Comparison of ENCODE assay signal across 8 cellular contexts in genomic region chr22:24952837-24953293, GRCh38. TPM values are rescaled to one million over a fixed set of nuclear protein-coding genes. Genes with fewer than 3 reads are reported as not detected.
DNase-seq lines count a peak whose midpoint lies in the region; ATAC-seq and TF ChIP-seq lines count a peak whose summit lies in the region.

No MANE protein-coding gene starts in this region.

- CTCF ChIA-PET in CD8-positive, alpha-beta T cell (lab: Charles Lee) = interaction anchor here (1.1 to 7.2 kb wide), 2 partner anchors 10 to 96 kb away, joined by 3 to 40 read pairs; no protein-coding TSS in a partner anchor
- CTCF ChIA-PET in activated CD8-positive, alpha-beta T cell treated with anti-CD3 and anti-CD28 coated beads for 36 hours (lab: Charles Lee) = interaction anchor here (0.9 to 12.1 kb wide), 5 partner anchors 9 to 250 kb away, joined by 3 to 110 read pairs (median 3); no protein-coding TSS in a partner anchor

- peaks cover 13% of the 10 kb centered on the region for H3K4me1 ChIP-seq in CD8-positive, alpha-beta T cell (ENCODE audit: insufficient read depth, low read length)
- H3K4me1 ChIP-seq in neuron (ENCODE audit: insufficient read depth, low read length) = peaks cover 10% of the 10 kb centered on the region

- peak overlapping the region; percentile 70 for H3K4me3 ChIP-seq in CD8-positive, alpha-beta T cell (ENCODE audit: low read depth, low read length)
- H3K4me3 ChIP-seq in foreskin fibroblast (ENCODE audit: low read depth in 1 of 2, low read length in 2 of 2) (peak overlapping the region; percentile 49 to 64), neuron (ENCODE audit: low read length) (peak overlapping the region; percentile 98)

- no peaks in the 10 kb centered on the region for H3K36me3 Mint-ChIP-seq in CD8-positive, alpha-beta T cell
- H3K36me3 Mint-ChIP-seq in activated CD8-positive, alpha-beta T cell treated with anti-CD3 and anti-CD28 coated beads for 36 hours (ENCODE audit: low read depth) = no peaks in the 10 kb centered on the region

- H2AFZ ChIP-seq in neuron (ENCODE audit: low read depth, low read length) = peak overlapping the region; percentile 81

- peak overlapping the region; percentile 78 for H3K4me3 Mint-ChIP-seq in CD8-positive, alpha-beta T cell
- peak overlapping the region; percentile 42 for H3K4me3 Mint-ChIP-seq in activated CD8-positive, alpha-beta T cell treated with anti-CD3 and anti-CD28 coated beads for 36 hours

- no peak overlapping the region for H3K27ac Mint-ChIP-seq in CD8-positive, alpha-beta T cell
- H3K27ac Mint-ChIP-seq in activated CD8-positive, alpha-beta T cell treated with anti-CD3 and anti-CD28 coated beads for 36 hours = no peak overlapping the region

- POLR2A ChIA-PET in CD8-positive, alpha-beta T cell (lab: Charles Lee) = interaction anchor here (0.6 kb wide), 1 partner anchor 1991 kb away, joined by 3 read pairs; no protein-coding TSS in a partner anchor
- POLR2A ChIA-PET in activated CD8-positive, alpha-beta T cell treated with anti-CD3 and anti-CD28 coated beads for 36 hours (lab: Charles Lee) = no interaction called here

- no peak for TF ChIP-seq CTCF in CD8-positive, alpha-beta T cell (IDR thresholded peaks at IDR 0.05)
- no peak for TF ChIP-seq CTCF in activated CD8-positive, alpha-beta T cell treated with anti-CD3 and anti-CD28 coated beads for 36 hours (IDR thresholded peaks at IDR 0.05)
- no peak for TF ChIP-seq CTCF in foreskin fibroblast (IDR thresholded peaks at IDR 0.05; ENCODE audit: low read depth, low read length)

- DNase-seq in CD8-positive, alpha-beta T cell = no peak
- DNase-seq in HK-2 (ENCODE audit: unreplicated experiment) = peak; percentile 72
- DNase-seq in activated CD8-positive, alpha-beta T cell treated with anti-CD3 and anti-CD28 coated beads for 36 hours = no peak
- DNase-seq in foreskin fibroblast = peak; percentile 15 to 52
- no peak for DNase-seq in UCSD-AML1 (lab: John Stamatoyannopoulos, UW; ENCODE audit: unreplicated experiment)

- ATAC-seq in CD8-positive, alpha-beta T cell = no peak
- no peak for ATAC-seq in activated CD8-positive, alpha-beta T cell treated with anti-CD3 and anti-CD28 coated beads for 36 hours
- no peak for ATAC-seq in GM18505 (IDR thresholded peaks at IDR 0.05; ENCODE audit: unreplicated experiment)
- no peak for ATAC-seq in GM21390 (IDR thresholded peaks at IDR 0.05; ENCODE audit: unreplicated experiment)

- no peak for TF ChIP-seq POLR2A in GM18505 (IDR thresholded peaks at IDR 0.05; ENCODE audit: borderline replicate concordance, extremely low read depth, insufficient read depth, insufficient read length)

- peaks cover 49% of the 10 kb centered on the region for H3K27me3 Mint-ChIP-seq in CD8-positive, alpha-beta T cell (ENCODE audit: low read depth)
- peaks cover 47% of the 10 kb centered on the region for H3K27me3 Mint-ChIP-seq in activated CD8-positive, alpha-beta T cell treated with anti-CD3 and anti-CD28 coated beads for 36 hours

- peaks cover 9% of the 10 kb centered on the region for H3K27me3 ChIP-seq in CD8-positive, alpha-beta T cell (ENCODE audit: insufficient read depth, low read length)
- H3K27me3 ChIP-seq in neuron (ENCODE audit: insufficient read depth, low read length) = no peaks in the 10 kb centered on the region

- no peaks in the 10 kb centered on the region for H3K36me3 ChIP-seq in CD8-positive, alpha-beta T cell (ENCODE audit: insufficient read depth, low read length)
- no peaks in the 10 kb centered on the region for H3K36me3 ChIP-seq in neuron (ENCODE audit: insufficient read depth, low read length)

- H3K9me3 Mint-ChIP-seq in CD8-positive, alpha-beta T cell = no peaks in the 10 kb centered on the region
- H3K9me3 Mint-ChIP-seq in activated CD8-positive, alpha-beta T cell treated with anti-CD3 and anti-CD28 coated beads for 36 hours = no peaks in the 10 kb centered on the region

- intact Hi-C loops in CD8-positive, alpha-beta T cell (cut with DNase I, micrococcal nuclease) = loop anchor here (1.0 to 5.0 kb wide), 6 partner anchors 95 to 494 kb away; no protein-coding TSS in a partner anchor
- intact Hi-C loops in activated CD8-positive, alpha-beta T cell treated with anti-CD3 and anti-CD28 coated beads for 36 hours (cut with micrococcal nuclease) = no loop called here

- H3K9me3 ChIP-seq in CD8-positive, alpha-beta T cell (ENCODE audit: low read length) = no peaks in the 10 kb centered on the region
- H3K9me3 ChIP-seq in neuron (ENCODE audit: low read length) = no peaks in the 10 kb centered on the region

- peaks cover 21% of the 10 kb centered on the region for H3K4me1 Mint-ChIP-seq in CD8-positive, alpha-beta T cell (ENCODE audit: low read depth)
- peaks cover 17% of the 10 kb centered on the region for H3K4me1 Mint-ChIP-seq in activated CD8-positive, alpha-beta T cell treated with anti-CD3 and anti-CD28 coated beads for 36 hours (ENCODE audit: low read depth)

- no peak overlapping the region for H3K27ac ChIP-seq in CD8-positive, alpha-beta T cell (ENCODE audit: low read depth, low read length)

RNA-seq across cellular contexts. Expression of gene KIAA1671, which starts 0.3 kb away (rescaled TPM):
- total RNA-seq in CD8-positive, alpha-beta T cell = 1 to 10 TPM; 2.3 to 2.4 TPM
- 1 to 10 TPM; 6.5 to 6.8 TPM for total RNA-seq in activated CD8-positive, alpha-beta T cell treated with anti-CD3 and anti-CD28 coated beads for 36 hours

RNA-seq across cellular contexts. Expression of gene LHFPL7, which starts 6.4 kb away (rescaled TPM):
- total RNA-seq in CD8-positive, alpha-beta T cell = not detected
- total RNA-seq in activated CD8-positive, alpha-beta T cell treated with anti-CD3 and anti-CD28 coated beads for 36 hours = not detected

Comparison
In these comparisons a context has a peak if more than half of its experiments do, and no peak if none do; other contexts are left out.
1. DNase-seq: peak in HK-2 (single experiment) and foreskin fibroblast (2 of 2); none in CD8-positive, alpha-beta T cell (0 of 7), activated CD8-positive, alpha-beta T cell treated with anti-CD3 and anti-CD28 coated beads for 36 hours (single experiment) and UCSD-AML1 (single experiment).
2. Peak in every context shown above with its lines, with median percentiles within 50 percentile points of each other: H3K4me3 ChIP-seq.